Comparison of ENCODE assay signal across 2 cellular contexts in the genomic region with DNA sequence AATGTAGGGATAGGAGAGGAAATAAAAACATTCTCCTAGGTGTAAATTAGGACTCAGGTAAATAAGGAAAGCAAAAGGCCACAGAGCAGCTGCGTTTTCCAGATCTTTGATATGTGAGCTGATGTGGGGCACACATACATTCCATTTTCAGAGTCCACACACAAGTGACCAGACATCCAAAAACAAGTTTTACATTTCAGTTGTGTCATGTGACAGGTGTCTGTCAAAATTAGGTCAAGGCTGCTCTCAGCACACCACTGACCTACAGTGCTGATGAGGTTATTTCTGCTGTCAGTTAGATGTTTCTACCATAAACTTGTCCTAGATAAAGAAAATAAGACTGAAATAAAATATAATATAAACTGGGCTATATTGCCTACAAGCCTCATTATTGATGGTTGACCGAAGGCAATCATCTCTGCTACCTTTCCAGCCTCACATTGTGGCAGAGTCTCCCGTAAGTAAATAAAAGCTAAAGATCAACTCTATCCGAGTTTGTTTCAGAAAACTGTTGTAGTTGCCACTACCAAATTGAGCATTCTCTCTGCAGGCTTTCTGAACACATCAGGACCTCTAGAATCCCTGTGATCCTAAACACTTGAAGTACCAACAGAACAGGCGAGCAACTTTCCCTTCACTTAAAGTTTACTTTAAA.
TF ChIP-seq lines count a peak whose summit lies in the region.

No MANE protein-coding gene starts in this region.

TF ChIP-seq in liver, 16 proteins besides CTCF, POLR2A, EP300 and RAD21 (continued from another document):
- TF ChIP-seq, protein P1, sequence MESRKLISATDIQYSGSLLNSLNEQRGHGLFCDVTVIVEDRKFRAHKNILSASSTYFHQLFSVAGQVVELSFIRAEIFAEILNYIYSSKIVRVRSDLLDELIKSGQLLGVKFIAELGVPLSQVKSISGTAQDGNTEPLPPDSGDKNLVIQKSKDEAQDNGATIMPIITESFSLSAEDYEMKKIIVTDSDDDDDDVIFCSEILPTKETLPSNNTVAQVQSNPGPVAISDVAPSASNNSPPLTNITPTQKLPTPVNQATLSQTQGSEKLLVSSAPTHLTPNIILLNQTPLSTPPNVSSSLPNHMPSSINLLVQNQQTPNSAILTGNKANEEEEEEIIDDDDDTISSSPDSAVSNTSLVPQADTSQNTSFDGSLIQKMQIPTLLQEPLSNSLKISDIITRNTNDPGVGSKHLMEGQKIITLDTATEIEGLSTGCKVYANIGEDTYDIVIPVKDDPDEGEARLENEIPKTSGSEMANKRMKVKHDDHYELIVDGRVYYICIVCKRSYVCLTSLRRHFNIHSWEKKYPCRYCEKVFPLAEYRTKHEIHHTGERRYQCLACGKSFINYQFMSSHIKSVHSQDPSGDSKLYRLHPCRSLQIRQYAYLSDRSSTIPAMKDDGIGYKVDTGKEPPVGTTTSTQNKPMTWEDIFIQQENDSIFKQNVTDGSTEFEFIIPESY (IDR thresholded peaks at IDR 0.05), result peak; percentile 21
- no peak for TF ChIP-seq GABPA (IDR thresholded peaks at IDR 0.05 in 1 of 2, conservative IDR thresholded peaks at IDR 0.05 in 1 of 2)
- TF ChIP-seq FOXA1 (IDR thresholded peaks at IDR 0.05), result no peak
- TF ChIP-seq RXRA (IDR thresholded peaks at IDR 0.05), result peak; percentile 19 to 55

TF ChIP-seq in HepG2, 621 proteins besides CTCF, POLR2A, EP300 and RAD21 (continued from another document):
- TF ChIP-seq MTA1 (CRISPR knock-in tag; IDR thresholded peaks at IDR 0.05; ENCODE audit: borderline replicate concordance) (no peak), CCAR2 (optimal IDR thresholded peaks at IDR 0.05; ENCODE audit: low read depth, low read length) (no peak), ELF3 (CRISPR knock-in tag; IDR thresholded peaks at IDR 0.05) (no peak), ZSCAN31 (CRISPR knock-in tag; IDR thresholded peaks at IDR 0.05; ENCODE audit: low read depth) (no peak), FOXA1 (IDR thresholded peaks at IDR 0.05) (no peak), FOXA1 (CRISPR knock-in tag; IDR thresholded peaks at IDR 0.05) (no peak), ZNF430 (CRISPR knock-in tag; IDR thresholded peaks at IDR 0.05) (no peak), SNAPC2 (CRISPR knock-in tag; IDR thresholded peaks at IDR 0.05) (no peak), ZNF431 (CRISPR knock-in tag; IDR thresholded peaks at IDR 0.05; ENCODE audit: borderline replicate concordance, low read depth) (no peak), ARID2 (CRISPR knock-in tag; IDR thresholded peaks at IDR 0.05; ENCODE audit: borderline replicate concordance) (no peak), PTBP1 (IDR thresholded peaks at IDR 0.05; ENCODE audit: low read depth, low read length, poor library complexity, severe bottlenecking) (no peak), ZNF883 (CRISPR knock-in tag; IDR thresholded peaks at IDR 0.05; ENCODE audit: not compliant biosample characterization) (no peak)
- TF ChIP-seq, protein P2, sequence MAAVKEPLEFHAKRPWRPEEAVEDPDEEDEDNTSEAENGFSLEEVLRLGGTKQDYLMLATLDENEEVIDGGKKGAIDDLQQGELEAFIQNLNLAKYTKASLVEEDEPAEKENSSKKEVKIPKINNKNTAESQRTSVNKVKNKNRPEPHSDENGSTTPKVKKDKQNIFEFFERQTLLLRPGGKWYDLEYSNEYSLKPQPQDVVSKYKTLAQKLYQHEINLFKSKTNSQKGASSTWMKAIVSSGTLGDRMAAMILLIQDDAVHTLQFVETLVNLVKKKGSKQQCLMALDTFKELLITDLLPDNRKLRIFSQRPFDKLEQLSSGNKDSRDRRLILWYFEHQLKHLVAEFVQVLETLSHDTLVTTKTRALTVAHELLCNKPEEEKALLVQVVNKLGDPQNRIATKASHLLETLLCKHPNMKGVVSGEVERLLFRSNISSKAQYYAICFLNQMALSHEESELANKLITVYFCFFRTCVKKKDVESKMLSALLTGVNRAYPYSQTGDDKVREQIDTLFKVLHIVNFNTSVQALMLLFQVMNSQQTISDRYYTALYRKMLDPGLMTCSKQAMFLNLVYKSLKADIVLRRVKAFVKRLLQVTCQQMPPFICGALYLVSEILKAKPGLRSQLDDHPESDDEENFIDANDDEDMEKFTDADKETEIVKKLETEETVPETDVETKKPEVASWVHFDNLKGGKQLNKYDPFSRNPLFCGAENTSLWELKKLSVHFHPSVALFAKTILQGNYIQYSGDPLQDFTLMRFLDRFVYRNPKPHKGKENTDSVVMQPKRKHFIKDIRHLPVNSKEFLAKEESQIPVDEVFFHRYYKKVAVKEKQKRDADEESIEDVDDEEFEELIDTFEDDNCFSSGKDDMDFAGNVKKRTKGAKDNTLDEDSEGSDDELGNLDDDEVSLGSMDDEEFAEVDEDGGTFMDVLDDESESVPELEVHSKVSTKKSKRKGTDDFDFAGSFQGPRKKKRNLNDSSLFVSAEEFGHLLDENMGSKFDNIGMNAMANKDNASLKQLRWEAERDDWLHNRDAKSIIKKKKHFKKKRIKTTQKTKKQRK (IDR thresholded peaks at IDR 0.05; ENCODE audit: low read length), result no peak
- TF ChIP-seq, protein P3, sequence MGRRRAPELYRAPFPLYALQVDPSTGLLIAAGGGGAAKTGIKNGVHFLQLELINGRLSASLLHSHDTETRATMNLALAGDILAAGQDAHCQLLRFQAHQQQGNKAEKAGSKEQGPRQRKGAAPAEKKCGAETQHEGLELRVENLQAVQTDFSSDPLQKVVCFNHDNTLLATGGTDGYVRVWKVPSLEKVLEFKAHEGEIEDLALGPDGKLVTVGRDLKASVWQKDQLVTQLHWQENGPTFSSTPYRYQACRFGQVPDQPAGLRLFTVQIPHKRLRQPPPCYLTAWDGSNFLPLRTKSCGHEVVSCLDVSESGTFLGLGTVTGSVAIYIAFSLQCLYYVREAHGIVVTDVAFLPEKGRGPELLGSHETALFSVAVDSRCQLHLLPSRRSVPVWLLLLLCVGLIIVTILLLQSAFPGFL (CRISPR knock-in tag; IDR thresholded peaks at IDR 0.05), result no peak
- TF ChIP-seq, protein P4, sequence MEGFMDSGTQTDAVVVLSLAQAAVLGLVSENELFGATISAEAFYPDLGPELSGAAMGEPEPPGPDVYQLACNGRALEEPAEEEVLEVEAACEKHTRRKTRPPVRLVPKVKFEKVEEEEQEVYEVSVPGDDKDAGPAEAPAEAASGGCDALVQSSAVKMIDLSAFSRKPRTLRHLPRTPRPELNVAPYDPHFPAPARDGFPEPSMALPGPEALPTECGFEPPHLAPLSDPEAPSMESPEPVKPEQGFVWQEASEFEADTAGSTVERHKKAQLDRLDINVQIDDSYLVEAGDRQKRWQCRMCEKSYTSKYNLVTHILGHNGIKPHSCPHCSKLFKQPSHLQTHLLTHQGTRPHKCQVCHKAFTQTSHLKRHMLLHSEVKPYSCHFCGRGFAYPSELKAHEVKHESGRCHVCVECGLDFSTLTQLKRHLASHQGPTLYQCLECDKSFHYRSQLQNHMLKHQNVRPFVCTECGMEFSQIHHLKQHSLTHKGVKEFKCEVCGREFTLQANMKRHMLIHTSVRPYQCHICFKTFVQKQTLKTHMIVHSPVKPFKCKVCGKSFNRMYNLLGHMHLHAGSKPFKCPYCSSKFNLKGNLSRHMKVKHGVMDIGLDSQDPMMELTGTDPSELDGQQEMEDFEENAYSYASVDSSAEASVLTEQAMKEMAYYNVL (CRISPR knock-in tag; IDR thresholded peaks at IDR 0.05; ENCODE audit: borderline replicate concordance), result no peak
- TF ChIP-seq, protein P5, sequence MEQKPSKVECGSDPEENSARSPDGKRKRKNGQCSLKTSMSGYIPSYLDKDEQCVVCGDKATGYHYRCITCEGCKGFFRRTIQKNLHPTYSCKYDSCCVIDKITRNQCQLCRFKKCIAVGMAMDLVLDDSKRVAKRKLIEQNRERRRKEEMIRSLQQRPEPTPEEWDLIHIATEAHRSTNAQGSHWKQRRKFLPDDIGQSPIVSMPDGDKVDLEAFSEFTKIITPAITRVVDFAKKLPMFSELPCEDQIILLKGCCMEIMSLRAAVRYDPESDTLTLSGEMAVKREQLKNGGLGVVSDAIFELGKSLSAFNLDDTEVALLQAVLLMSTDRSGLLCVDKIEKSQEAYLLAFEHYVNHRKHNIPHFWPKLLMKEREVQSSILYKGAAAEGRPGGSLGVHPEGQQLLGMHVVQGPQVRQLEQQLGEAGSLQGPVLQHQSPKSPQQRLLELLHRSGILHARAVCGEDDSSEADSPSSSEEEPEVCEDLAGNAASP (CRISPR knock-in tag; IDR thresholded peaks at IDR 0.05; ENCODE audit: borderline replicate concordance), result no peak
